Comparison of ENCODE assay signal across 8 cellular contexts in the genomic region with DNA sequence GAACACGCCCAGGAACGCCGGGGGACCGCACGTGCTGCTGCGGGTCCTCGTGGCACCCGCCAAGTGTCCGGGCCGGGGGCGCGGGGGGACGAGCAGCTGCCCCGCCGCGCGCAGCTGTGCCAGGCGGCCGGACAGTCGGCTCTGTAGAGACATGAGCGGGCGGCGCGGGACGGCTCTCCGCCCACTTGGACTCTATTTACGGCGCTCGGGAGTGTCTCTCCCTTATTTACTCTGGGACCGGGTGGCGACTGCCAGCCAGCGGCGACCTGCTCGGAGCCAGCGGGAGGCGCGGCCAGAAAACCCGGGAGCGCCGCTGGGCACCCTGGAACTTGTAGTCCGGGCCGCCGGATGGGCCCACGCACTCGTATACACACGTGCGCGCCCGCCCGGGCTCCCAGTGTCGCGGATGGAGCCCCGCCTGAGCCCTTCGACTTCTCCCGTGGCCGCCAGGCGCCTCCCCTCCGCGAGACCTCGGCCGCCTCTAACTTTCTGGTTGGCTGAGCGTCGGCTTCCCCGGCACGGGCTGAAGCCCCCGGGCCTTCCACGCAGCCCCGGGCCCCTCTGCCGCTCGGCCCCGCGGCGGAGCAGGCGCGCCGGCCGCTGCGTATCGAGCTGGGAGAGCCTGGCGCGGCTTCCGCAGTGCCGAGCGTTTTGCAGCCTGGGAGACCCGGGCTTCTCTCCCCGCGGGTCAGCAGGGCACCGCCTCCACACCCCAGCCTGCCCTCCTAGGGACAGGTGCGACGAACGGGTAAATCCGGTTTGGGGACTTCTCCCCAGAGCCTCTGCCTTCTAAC. TPM values are rescaled to one million over a fixed set of nuclear protein-coding genes. Genes with fewer than 3 reads are reported as not detected.
DNase-seq lines count a peak whose midpoint lies in the region; ATAC-seq and TF ChIP-seq lines count a peak whose summit lies in the region.

A gene with protein sequence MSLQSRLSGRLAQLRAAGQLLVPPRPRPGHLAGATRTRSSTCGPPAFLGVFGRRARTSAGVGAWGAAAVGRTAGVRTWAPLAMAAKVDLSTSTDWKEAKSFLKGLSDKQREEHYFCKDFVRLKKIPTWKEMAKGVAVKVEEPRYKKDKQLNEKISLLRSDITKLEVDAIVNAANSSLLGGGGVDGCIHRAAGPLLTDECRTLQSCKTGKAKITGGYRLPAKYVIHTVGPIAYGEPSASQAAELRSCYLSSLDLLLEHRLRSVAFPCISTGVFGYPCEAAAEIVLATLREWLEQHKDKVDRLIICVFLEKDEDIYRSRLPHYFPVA (minus strand): TSS at position 272 of the 794 bp plus-strand sequence. CDS start 119 bp downstream, at position 153.

- H3K4me1 ChIP-seq in Caco-2 (peaks cover 12% of the 10 kb centered on the region; the same call in 1 of the 2 replicates), Peyer's patch (peaks cover 0 to 12% (median 8%) of the 10 kb centered on the region in 4 donors)

- H3K27ac ChIP-seq in Peyer's patch = peak within 1 kb of the TSS; percentile 56 to 83 (median 76)

- H3K27me3 ChIP-seq in Caco-2 (replicated peaks; ENCODE audit: control insufficient read depth, insufficient read depth, low read length) (no peaks in the 10 kb centered on the region), Peyer's patch (no peaks in the 10 kb centered on the region)

- peak; percentile 75 for ATAC-seq in GM21528 (IDR thresholded peaks at IDR 0.05; ENCODE audit: low FRiP score, unreplicated experiment)
- peak; percentile 94 to 95 for ATAC-seq in naive thymus-derived CD8-positive, alpha-beta T cell

- H3K36me3 Mint-ChIP-seq in Caco-2 (ENCODE audit: insufficient read depth, unreplicated experiment) = peaks cover 17% of the 10 kb centered on the region
- H3K36me3 Mint-ChIP-seq in naive thymus-derived CD8-positive, alpha-beta T cell = peaks cover 0 to 2% (median 0%) of the 10 kb centered on the region in 3 donors

- no peaks in the 10 kb centered on the region for H3K9me3 ChIP-seq in Caco-2
- no peaks in the 10 kb centered on the region for H3K9me3 ChIP-seq in Peyer's patch

- CTCF ChIA-PET in Caco-2 (lab: Charles Lee) = interaction anchor here (0.9 to 2.8 kb wide), 4 partner anchors 13 to 152 kb away, joined by 3 to 19 read pairs (median 3); a partner anchor contains a TSS

- TF ChIP-seq CTCF in Caco-2 (IDR thresholded peaks at IDR 0.05; ENCODE audit: insufficient read depth in 1 of 2, low read depth in 1 of 2, low read length in 1 of 2, severe bottlenecking in 1 of 2, unreplicated experiment in 1 of 2) = no peak
- TF ChIP-seq CTCF in Peyer's patch (IDR thresholded peaks at IDR 0.05) = no peak
- TF ChIP-seq CTCF in fibroblast of mammary gland (conservative IDR thresholded peaks at IDR 0.05; ENCODE audit: control insufficient read depth, insufficient read depth, low read depth, low read length) = no peak

- no peaks in the 10 kb centered on the region for H3K27me3 Mint-ChIP-seq in Caco-2 (ENCODE audit: insufficient read depth, unreplicated experiment)
- no peaks in the 10 kb centered on the region for H3K27me3 Mint-ChIP-seq in naive thymus-derived CD8-positive, alpha-beta T cell

- intact Hi-C loops in Caco-2 (cut with micrococcal nuclease; ENCODE audit: unreplicated experiment) = loop anchor here (1.0 kb wide), 1 partner anchor 19 kb away; no protein-coding TSS in a partner anchor

- peaks cover 13% of the 10 kb centered on the region for H3K4me1 Mint-ChIP-seq in Caco-2 (ENCODE audit: low read depth, unreplicated experiment)
- peaks cover 6 to 23% (median 16%) of the 10 kb centered on the region in 4 donors for H3K4me1 Mint-ChIP-seq in naive thymus-derived CD8-positive, alpha-beta T cell

- POLR2A ChIA-PET in Caco-2 (lab: Charles Lee) = interaction anchor here (0.8 to 2.3 kb wide), 3 partner anchors 19 to 152 kb away, joined by 3 to 33 read pairs (median 3); a partner anchor contains a TSS
- POLR2A ChIA-PET in naive thymus-derived CD8-positive, alpha-beta T cell (lab: Charles Lee) = interaction anchor here (0.6 to 3.4 kb wide), 8 partner anchors 11 to 1720 kb away, joined by 3 to 28 read pairs (median 4); a partner anchor contains a TSS

- DNase-seq in Caco-2 (peak; percentile 98), Peyer's patch (peak; percentile 85 to 95 (median 93)), fibroblast of mammary gland (ENCODE audit: low read depth) (peak; percentile 74)
- peak; percentile 74 for DNase-seq in Jurkat, Clone E6-1 (ENCODE audit: low read depth, low spot score)
- DNase-seq in activated T-helper 1 cell treated with anti-CD3 and anti-CD28 coated beads, Interleukin-2, amount 50 U/mL, for 16 hours (ENCODE audit: low read depth in 1 of 2, low spot score in 1 of 2) = peak; percentile 52 to 69
- DNase-seq in naive thymus-derived CD8-positive, alpha-beta T cell = peak; percentile 59 to 85 (median 66)
- peak; percentile 79 for DNase-seq in stimulated activated naive CD4-positive, alpha-beta T cell treated with Interleukin-2 at 50 U/mL for 16 hours (lab: John Stamatoyannopoulos, UW)

- H3K4me3 ChIP-seq in Caco-2 (ENCODE audit: low read depth, low read length) = peak within 1 kb of the TSS; percentile 77
- peak within 1 kb of the TSS; percentile 80 for H3K4me3 ChIP-seq in Jurkat, Clone E6-1 (ENCODE audit: low read length)
- peak within 1 kb of the TSS; percentile 55 to 97 (median 88) for H3K4me3 ChIP-seq in Peyer's patch
- peak within 1 kb of the TSS; percentile 53 for H3K4me3 ChIP-seq in fibroblast of mammary gland (ENCODE audit: control insufficient read depth, low read depth, low read length)

- peak within 1 kb of the TSS; percentile 89 for H3K27ac Mint-ChIP-seq in Caco-2 (ENCODE audit: unreplicated experiment)
- H3K27ac Mint-ChIP-seq in naive thymus-derived CD8-positive, alpha-beta T cell = peak within 1 kb of the TSS; percentile 56 to 91 (median 82)

- peak within 1 kb of the TSS; percentile 78 for H3K4me3 Mint-ChIP-seq in Caco-2 (ENCODE audit: unreplicated experiment)
- peak within 1 kb of the TSS; percentile 83 to 96 (median 91) for H3K4me3 Mint-ChIP-seq in naive thymus-derived CD8-positive, alpha-beta T cell

- H3K36me3 ChIP-seq in Caco-2 (ENCODE audit: control insufficient read depth, insufficient read depth, low read length) (no peaks in the 10 kb centered on the region), Peyer's patch (no peaks in the 10 kb centered on the region)

- BruUV-seq in Caco-2 (replicated peaks; lab: Mats Ljungman, UMichigan) = no TSS peak

- TF ChIP-seq POLR2A in Peyer's patch (IDR thresholded peaks at IDR 0.05) = peak; percentile 49 to 79

- no peaks in the 10 kb centered on the region for H3K9me3 Mint-ChIP-seq in Caco-2 (ENCODE audit: unreplicated experiment)
- no peaks in the 10 kb centered on the region for H3K9me3 Mint-ChIP-seq in naive thymus-derived CD8-positive, alpha-beta T cell

RNA-seq across cellular contexts. Expression of the gene that starts here (rescaled TPM):
- total RNA-seq in Caco-2 (2022) (24.0 and 29.6 TPM in 2 replicates), Peyer's patch (10 to 100 TPM; 17.1 to 30.0 (median 29.3) TPM)
- 90.0 TPM for polyA plus RNA-seq in Jurkat, Clone E6-1 (2012; ENCODE audit: insufficient read depth, insufficient read length)
- total RNA-seq in naive thymus-derived CD8-positive, alpha-beta T cell = 10 to 100 TPM; 10.8 to 14.4 TPM
- 10 to 100 TPM in 2 of 3 donors, 1 to 10 TPM in 1; 7.3 to 14.4 (median 10.7) TPM for polyA plus RNA-seq in naive thymus-derived CD8-positive, alpha-beta T cell

Comparison
In these comparisons a context has a peak if more than half of its experiments do, and no peak if none do; other contexts are left out.
1. Peak in every context shown above with its lines: DNase-seq, ATAC-seq, H3K4me3 ChIP-seq and H3K27ac ChIP-seq.